ENCODE assay signal across 17 cellular contexts in the genomic region with DNA sequence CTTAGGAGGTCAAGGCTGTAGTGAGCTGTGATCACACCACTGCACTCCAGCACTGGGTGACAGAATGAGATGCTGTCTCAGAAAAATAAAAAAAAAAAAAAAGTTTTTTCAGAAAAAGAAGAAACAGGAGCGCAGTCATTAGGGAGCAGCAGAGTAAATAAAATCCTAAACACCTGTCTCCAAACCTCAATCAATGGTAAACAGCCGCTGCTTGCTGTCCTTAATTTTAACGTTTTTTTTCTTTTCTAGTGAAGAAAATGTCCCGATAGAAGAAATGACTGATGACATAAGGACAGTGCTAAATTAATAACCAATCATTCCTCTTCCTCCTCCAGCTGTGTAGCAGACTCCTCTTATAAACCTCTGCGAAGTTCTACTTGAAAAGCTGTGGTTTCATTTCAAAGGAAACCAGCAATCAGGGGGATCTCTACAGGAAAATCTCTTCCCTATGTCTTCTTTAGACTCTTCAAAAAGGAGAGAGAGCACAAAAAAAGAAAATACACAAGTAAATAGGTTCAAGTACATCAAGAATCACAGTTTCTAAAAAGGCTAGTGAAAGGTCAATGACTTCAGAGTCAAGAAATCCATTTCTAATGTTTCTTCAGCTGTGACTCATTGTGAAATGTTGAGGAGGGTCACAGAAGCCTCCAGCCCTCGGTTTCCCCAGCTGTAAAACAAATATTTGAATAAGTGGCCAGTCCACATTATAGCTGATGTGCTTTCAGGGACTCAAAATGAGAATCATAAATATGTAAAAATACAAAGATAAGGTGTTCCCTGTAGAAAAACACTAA.
DNase-seq lines count a peak whose midpoint lies in the region; ATAC-seq, FAIRE-seq and TF ChIP-seq lines count a peak whose summit lies in the region.
"Had no signal": no experiment of that assay in that cellular context is flagged by ENCODE, and none has a peak within 500 bp of the region (broad histone marks: within the 10 kb centered on the region; RNA-seq: fewer than 3 reads in every experiment).

No MANE protein-coding gene starts in this region.

- H3K36me3 ChIP-seq in left ventricle myocardium inferior, result no peaks in the 10 kb centered on the region
- no peaks in the 10 kb centered on the region for H3K36me3 ChIP-seq in GM12878 (ENCODE audit: control insufficient read depth in 2 of 2, insufficient read depth in 2 of 2, low read length in 1 of 2)

- no peak for TF ChIP-seq EP300 in GM12878 (IDR thresholded peaks at IDR 0.05; ENCODE audit: borderline replicate concordance in 1 of 2, control insufficient read depth in 1 of 2, low read depth in 2 of 2, low read length in 2 of 2)

- no peak for ATAC-seq in left cardiac atrium
- no peak for ATAC-seq in GM12878
- ATAC-seq in GM21737 (IDR thresholded peaks at IDR 0.05; ENCODE audit: unreplicated experiment), result no peak

- H3K9me3 ChIP-seq in left ventricle myocardium inferior (replicated peaks), result no peaks in the 10 kb centered on the region
- H3K9me3 ChIP-seq in GM12878 (replicated peaks; ENCODE audit: control insufficient read depth, insufficient read depth, low read length), result no peaks in the 10 kb centered on the region

- POLR2A ChIA-PET in GM12878 (lab: Charles Lee), result interaction anchor here (0.7 kb wide), 1 partner anchor 49 kb away, joined by 3 read pairs; no protein-coding TSS in a partner anchor

- H3K79me2 ChIP-seq in GM12878 (ENCODE audit: control insufficient read depth, insufficient read depth, low read length), result no peaks in the 10 kb centered on the region

- RAD21 ChIA-PET in GM12878 (lab: Charles Lee; ENCODE audit: unreplicated experiment), result interaction anchor here (1.2 to 1.9 kb wide), 4 partner anchors 10 to 23 kb away, joined by 3 to 6 read pairs (median 4); no protein-coding TSS in a partner anchor

- no peaks in the 10 kb centered on the region for H4K20me1 ChIP-seq in GM12878 (ENCODE audit: control insufficient read depth, insufficient read depth)

- in situ Hi-C loops in GM12878 (cut with MboI), result no loop called here

- TF ChIP-seq CTCF in left ventricle myocardium inferior (IDR thresholded peaks at IDR 0.05; ENCODE audit: borderline replicate concordance), result no peak
- no peak for TF ChIP-seq CTCF in GM12878 (IDR thresholded peaks at IDR 0.05 in 2 of 3, conservative IDR thresholded peaks at IDR 0.05 in 1 of 3; ENCODE audit: control insufficient read depth in 2 of 3, extremely low read depth in 1 of 3, insufficient read depth in 1 of 3, low read depth in 3 of 3, low read length in 3 of 3)

- H3K27ac ChIP-seq in left ventricle myocardium inferior (replicated peaks) (peak overlapping the region; percentile 24), GM12878 (ENCODE audit: control insufficient read depth, insufficient read depth) (no peak overlapping the region)
- H3K27ac ChIP-seq: 22Rv1 had no signal

- no peak overlapping the region for H3K4me2 ChIP-seq in GM12878 (ENCODE audit: control insufficient read depth, insufficient read depth)

- BruUV-seq in GM12878 (replicated peaks; lab: Mats Ljungman, UMichigan), result no TSS peak

- H2AFZ ChIP-seq in GM12878 (ENCODE audit: control insufficient read depth, low read depth, low read length), result no peak overlapping the region

- H3K27me3 ChIP-seq in left ventricle myocardium inferior (ENCODE audit: low read depth) (no peaks in the 10 kb centered on the region), GM12878 (replicated peaks in 1 of 2; ENCODE audit: control insufficient read depth in 2 of 2, insufficient read depth in 2 of 2, low read length in 1 of 2) (no peaks in the 10 kb centered on the region)

- CTCF ChIA-PET in GM12878 (lab: Yijun Ruan, JAX), result interaction anchor here (0.7 to 3.7 kb wide), 4 partner anchors 7 to 20 kb away, joined by 3 to 18 read pairs (median 8); no protein-coding TSS in a partner anchor

- 17% methylated on average over 6 of the region's 6 CpGs for WGBS in GM12878 (ENCODE audit: insufficient coverage, insufficient replicate concordance, low lambda C conversion rate, missing lambda C conversion rate)

- H3K9ac ChIP-seq in GM12878 (ENCODE audit: control insufficient read depth, insufficient read depth, low read length), result no peak overlapping the region

- no peak for TF ChIP-seq POLR2A in GM12878 (IDR thresholded peaks at IDR 0.05; ENCODE audit: low read depth, low read length)

- H3K4me1 ChIP-seq in left ventricle myocardium inferior, result no peaks in the 10 kb centered on the region
- H3K4me1 ChIP-seq in GM12878 (ENCODE audit: control insufficient read depth, insufficient read depth, low read length), result peaks cover 4% of the 10 kb centered on the region; the same call in 1 of the 2 replicates

- FAIRE-seq in GM12878 (lab: Jason Lieb, UNC), result no peak
- FAIRE-seq: HTR-8/SVneo had no signal

- H3K4me3 ChIP-seq in left ventricle myocardium inferior, result no peak overlapping the region
- no peak overlapping the region for H3K4me3 ChIP-seq in GM12878

- SMC1A ChIA-PET in GM12878 (lab: Charles Lee; ENCODE audit: uncharacterized antibody, unreplicated experiment), result interaction anchor here (1.6 to 3.9 kb wide), 7 partner anchors 11 to 58 kb away, joined by 4 to 16 read pairs (median 8); no protein-coding TSS in a partner anchor

- TF ChIP-seq RAD21 in GM12878 (IDR thresholded peaks at IDR 0.05; ENCODE audit: insufficient read depth, low read depth, low read length), result no peak

- DNase-seq in left ventricle myocardium inferior (no peak), left cardiac atrium (no peak), GM12878 (ENCODE audit: low read depth, low spot score) (no peak), myocyte (ENCODE audit: low read depth) (peak; percentile 24), midbrain (lab: John Stamatoyannopoulos, UW) (no peak), T-helper 1 cell (no peak)
- no peak for DNase-seq in activated CD4-positive, CD25-positive, alpha-beta regulatory T cell treated with anti-CD3 and anti-CD28 coated beads, Interleukin-2, amount 50 U/mL, for 72 hours
- DNase-seq: C1 segment of cervical spinal cord, DMS 273 treated with DMSO at 0.1 percent for 48 hours, HCEC 1CT, NCI-H1048, NCI-H146, NCI-H2081 treated with DMSO at 0.1 percent for 48 hours, NCI-H524 treated with DMSO at 0.1 percent for 48 hours had no signal

- intact Hi-C loops in left ventricle myocardium inferior (cut with micrococcal nuclease) (no loop called here), left cardiac atrium (cut with DNase I) (no loop called here), GM12878 (cut with micrococcal nuclease; ENCODE audit: unreplicated experiment) (loop anchor here (5.0 kb wide), 1 partner anchor 40 kb away; no protein-coding TSS in a partner anchor)

TF ChIP-seq in GM12878, 131 proteins besides CTCF, POLR2A, EP300 and RAD21:
- TF ChIP-seq PAX5 (IDR thresholded peaks at IDR 0.05; ENCODE audit: borderline replicate concordance, low read depth, low read length) (no peak), NR2F1 (conservative IDR thresholded peaks at IDR 0.05) (0 out of 2 replicates have a peak, but pooled peaks have one; percentile 14), RUNX3 (IDR thresholded peaks at IDR 0.05; ENCODE audit: low read length) (peak; percentile 32; the same call in 1 of the 2 replicates)
